ENCODE assay signal across 8 cellular contexts in the genomic region with DNA sequence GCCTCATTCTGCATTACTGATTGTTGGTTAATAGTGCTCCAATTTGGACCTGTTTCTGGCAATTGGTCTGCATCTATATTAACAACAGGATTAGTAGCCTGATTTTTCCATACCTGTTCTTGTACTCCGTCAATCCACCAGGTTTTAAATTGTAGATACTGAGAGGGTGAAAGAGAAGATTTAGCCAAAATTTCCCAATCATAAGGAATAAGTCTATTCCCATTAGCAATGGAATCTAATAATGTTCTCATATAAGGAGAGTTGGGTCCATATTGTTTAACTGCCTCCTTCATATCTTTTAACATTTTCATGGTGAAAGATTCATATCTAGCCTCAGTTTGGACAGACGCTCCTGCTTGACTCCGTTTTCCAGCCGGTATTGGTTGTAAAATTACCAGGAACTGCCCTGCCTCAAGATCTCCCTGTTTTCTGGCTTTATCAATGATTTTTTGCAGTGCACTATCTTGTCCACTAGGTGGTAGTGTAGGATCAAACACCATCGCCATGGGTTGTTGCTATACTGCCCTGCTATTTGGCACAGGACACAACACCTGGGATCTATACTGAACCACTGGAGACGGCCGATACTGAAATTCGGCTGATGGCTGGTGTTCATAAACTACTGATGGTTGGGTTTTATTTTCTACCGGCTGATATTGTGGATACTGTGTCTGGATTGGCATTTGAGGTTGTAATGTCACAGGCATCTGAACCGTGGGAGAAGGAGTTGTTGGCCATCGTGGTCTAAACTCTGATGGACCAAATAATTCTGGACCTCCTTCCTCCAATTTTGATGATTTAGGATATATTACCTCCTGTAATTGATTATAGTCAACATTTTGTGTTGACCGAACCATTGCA. TPM values are rescaled to one million over a fixed set of nuclear protein-coding genes. Genes with fewer than 3 reads are reported as not detected.
DNase-seq lines count a peak whose midpoint lies in the region; ATAC-seq and TF ChIP-seq lines count a peak whose summit lies in the region.

No MANE protein-coding gene starts in this region.

- H3K27me3 ChIP-seq in WERI-Rb-1 (ENCODE audit: insufficient read depth, low read depth, severe bottlenecking) (no peaks in the 10 kb centered on the region), colonic mucosa (no peaks in the 10 kb centered on the region), left lung (no peaks in the 10 kb centered on the region)

- no peak overlapping the region for H3K27ac ChIP-seq in WERI-Rb-1
- no peak overlapping the region for H3K27ac ChIP-seq in colonic mucosa
- H3K27ac ChIP-seq in left lung, result no peak overlapping the region

- H3K4me3 Mint-ChIP-seq in stimulated activated naive CD8-positive, alpha-beta T cell treated with anti-CD3 and anti-CD28 coated beads, Interleukin-15, amount 100 ng/mL, for 72 hours, result no peak overlapping the region

- peak; percentile 73 for TF ChIP-seq CTCF in WERI-Rb-1 (IDR thresholded peaks at IDR 0.05; ENCODE audit: low read depth, low read length)
- TF ChIP-seq CTCF in colonic mucosa (IDR thresholded peaks at IDR 0.05), result peak; percentile 90
- peak; percentile 85 to 92 for TF ChIP-seq CTCF in left lung (IDR thresholded peaks at IDR 0.05)

- no peaks in the 10 kb centered on the region; the same call in 1 of the 2 replicates for H3K36me3 ChIP-seq in WERI-Rb-1
- no peaks in the 10 kb centered on the region for H3K36me3 ChIP-seq in colonic mucosa
- no peaks in the 10 kb centered on the region for H3K36me3 ChIP-seq in left lung

- no peaks in the 10 kb centered on the region for H3K4me1 ChIP-seq in colonic mucosa
- peaks cover 0 to 8% of the 10 kb centered on the region in 2 donors for H3K4me1 ChIP-seq in left lung

- H3K9ac ChIP-seq in colonic mucosa (ENCODE audit: low read depth in 2 of 2, low read length in 2 of 2), result no peak overlapping the region

- H3K4me3 ChIP-seq in WERI-Rb-1 (ENCODE audit: low read depth, low read length) (no peak overlapping the region), colonic mucosa (no peak overlapping the region), left lung (no peak overlapping the region)

- DNase-seq in DMS79 treated with DMSO at 0.1 percent for 48 hours (lab: John Stamatoyannopoulos, UW) (peak; percentile 76), NCI-H2227 (lab: John Stamatoyannopoulos, UW; ENCODE audit: unreplicated experiment) (peak; percentile 74), WERI-Rb-1 (peak; percentile 47), colonic mucosa (peak; percentile 73), left lung (peak in 1 of 2 donors; percentile 37)
- DNase-seq in stimulated activated naive CD8-positive, alpha-beta T cell treated with anti-CD3 and anti-CD28 coated beads, Interleukin-15, amount 100 ng/mL, for 72 hours, result peak; percentile 54 to 58

- ATAC-seq in HG03175 (IDR thresholded peaks at IDR 0.05; ENCODE audit: unreplicated experiment), result peak; percentile 56
- peak; percentile 95 for ATAC-seq in left lung
- ATAC-seq in stimulated activated naive CD8-positive, alpha-beta T cell treated with anti-CD3 and anti-CD28 coated beads, Interleukin-15, amount 100 ng/mL, for 72 hours, result peak; percentile 96
- ATAC-seq in HG02610 (IDR thresholded peaks at IDR 0.05; ENCODE audit: unreplicated experiment), result no peak

- H3K27me3 Mint-ChIP-seq in stimulated activated naive CD8-positive, alpha-beta T cell treated with anti-CD3 and anti-CD28 coated beads, Interleukin-15, amount 100 ng/mL, for 72 hours, result peaks cover 9% of the 10 kb centered on the region

- peaks cover 0 to 6% of the 10 kb centered on the region in 2 donors for H3K9me3 Mint-ChIP-seq in stimulated activated naive CD8-positive, alpha-beta T cell treated with anti-CD3 and anti-CD28 coated beads, Interleukin-15, amount 100 ng/mL, for 72 hours

- H3K9me3 ChIP-seq in WERI-Rb-1 (ENCODE audit: severe bottlenecking) (peaks cover 2% of the 10 kb centered on the region), colonic mucosa (no peaks in the 10 kb centered on the region), left lung (no peaks in the 10 kb centered on the region)

- no peak overlapping the region for H3K27ac Mint-ChIP-seq in stimulated activated naive CD8-positive, alpha-beta T cell treated with anti-CD3 and anti-CD28 coated beads, Interleukin-15, amount 100 ng/mL, for 72 hours

- intact Hi-C loops in colonic mucosa (cut with DNase I), result loop anchor here (5.0 kb wide), 1 partner anchor 93 kb away; no protein-coding TSS in a partner anchor
- intact Hi-C loops in left lung (cut with DNase I), result loop anchor here in 1 of 2 donors (10.0 kb wide), 1 partner anchor 81 kb away; the partner anchor contains the start of gene PCK2

- peaks cover 25% of the 10 kb centered on the region for H3K4me1 Mint-ChIP-seq in stimulated activated naive CD8-positive, alpha-beta T cell treated with anti-CD3 and anti-CD28 coated beads, Interleukin-15, amount 100 ng/mL, for 72 hours

RNA-seq across cellular contexts. Expression of gene DHRS4L2, which starts 25.2 kb away (rescaled TPM):
- total RNA-seq in colonic mucosa (10 to 100 TPM; 32.5 to 43.8 TPM), left lung (10 to 100 TPM; 13.8 to 24.9 TPM)

RNA-seq across cellular contexts. Expression of gene CARMIL3, which starts 37.9 kb away (rescaled TPM):
- total RNA-seq in colonic mucosa (1 to 10 TPM in 1 of 2 donors, under 1 TPM in 1; 0.29 to 2.1 TPM), left lung (1 to 10 TPM; 1.0 to 2.3 TPM)

RNA-seq across cellular contexts. Expression of gene CPNE6, which starts 57.5 kb away (rescaled TPM):
- total RNA-seq in colonic mucosa, result under 1 TPM in 1 of 2 donors, not detected in 1; 0.45 TPM
- total RNA-seq in left lung, result not detected
